Comparison of ENCODE assay signal across 17 cellular contexts in genomic region chr11:104286129-104286528, GRCh38.
DNase-seq lines count a peak whose midpoint lies in the region; ATAC-seq, FAIRE-seq and TF ChIP-seq lines count a peak whose summit lies in the region.
"Had no signal": no experiment of that assay in that cellular context is flagged by ENCODE, and none has a peak within 500 bp of the region (broad histone marks: within the 10 kb centered on the region; RNA-seq: fewer than 3 reads in every experiment).

No MANE protein-coding gene starts in this region.

- no peaks in the 10 kb centered on the region for H4K20me1 ChIP-seq in HepG2 (ENCODE audit: insufficient read depth, low read length)

- H3K4me1 ChIP-seq in HepG2 (ENCODE audit: insufficient read depth, low read length) = no peaks in the 10 kb centered on the region
- H3K4me1 ChIP-seq in right lobe of liver = no peaks in the 10 kb centered on the region
- peaks cover 6% of the 10 kb centered on the region for H3K4me1 ChIP-seq in adipocyte (ENCODE audit: control insufficient read depth, insufficient read depth, low read length)

- H3K9me3 ChIP-seq in HepG2 (ENCODE audit: low read length) (no peaks in the 10 kb centered on the region), right lobe of liver (no peaks in the 10 kb centered on the region), adipocyte (ENCODE audit: control insufficient read depth, low read length) (no peaks in the 10 kb centered on the region)

- TF ChIP-seq CTCF in HepG2 (CRISPR knock-in tag; IDR thresholded peaks at IDR 0.05) = no peak
- no peak for TF ChIP-seq CTCF in right lobe of liver (IDR thresholded peaks at IDR 0.05)
- TF ChIP-seq CTCF in fibroblast of the aortic adventitia (IDR thresholded peaks at IDR 0.05; ENCODE audit: insufficient read depth, low read length) = no peak

- CTCF ChIA-PET in HepG2 (lab: Yijun Ruan, JAX; ENCODE audit: low intra/inter-chr PET ratio, low total read pairs) = no interaction called here

- TF ChIP-seq POLR2A in HepG2 (IDR thresholded peaks at IDR 0.05; ENCODE audit: insufficient read depth in 1 of 2, low read depth in 2 of 2, low read length in 2 of 2) (no peak), right lobe of liver (IDR thresholded peaks at IDR 0.05) (no peak)

- H3K27ac ChIP-seq in HepG2 (ENCODE audit: extremely low read length, insufficient read depth, low read length) (no peak overlapping the region), right lobe of liver (no peak overlapping the region)
- H3K27ac ChIP-seq: GM23248 had no signal

- H3K4me3 ChIP-seq in HepG2 (replicated peaks in 1 of 3; ENCODE audit: insufficient read depth in 1 of 3, low read depth in 2 of 3, low read length in 3 of 3) (no peak overlapping the region), right lobe of liver (no peak overlapping the region), adipocyte (ENCODE audit: low read length) (no peak overlapping the region), fibroblast of the aortic adventitia (ENCODE audit: low read depth, low read length) (no peak overlapping the region)
- H3K4me3 ChIP-seq: GM12878, GM23248 had no signal

- H3K36me3 ChIP-seq in HepG2 (replicated peaks in 1 of 2; ENCODE audit: control insufficient read depth in 1 of 2, insufficient read depth in 2 of 2, low read length in 2 of 2) (no peaks in the 10 kb centered on the region), right lobe of liver (no peaks in the 10 kb centered on the region), adipocyte (ENCODE audit: control insufficient read depth, insufficient read depth, low read length, severe bottlenecking) (no peaks in the 10 kb centered on the region)

- no peak for TF ChIP-seq RAD21 in HepG2 (CRISPR knock-in tag; IDR thresholded peaks at IDR 0.05)

- DNase-seq in HepG2 (ENCODE audit: low spot score) (no peak), right lobe of liver (no peak), adipocyte (ENCODE audit: low read depth) (peak; percentile 60), fibroblast of the aortic adventitia (ENCODE audit: low read depth) (peak; percentile 7), HTR-8/SVneo (ENCODE audit: insufficient read length, low spot score) (no peak), dedifferentiated amniotic fluid mesenchymal stem cell (ENCODE audit: extremely low spot score) (no peak), NCI-H1436 (lab: John Stamatoyannopoulos, UW) (no peak)
- DNase-seq: 8988T; C1 segment of cervical spinal cord; Calu3; CD4-positive, alpha-beta T cell; DMS 273 treated with DMSO at 0.1 percent for 48 hours; GM23248 had no signal

- TF ChIP-seq EP300 in HepG2 (IDR thresholded peaks at IDR 0.05; ENCODE audit: low read depth in 2 of 2, low read length in 2 of 2) (no peak), HepG2 (CRISPR knock-in tag; IDR thresholded peaks at IDR 0.05; ENCODE audit: borderline replicate concordance) (no peak)

- POLR2A ChIA-PET in HepG2 (lab: Yijun Ruan, JAX) = no interaction called here

- BruUV-seq in HepG2 (replicated peaks; lab: Mats Ljungman, UMichigan) = no TSS peak

- no peak overlapping the region for H3K9ac ChIP-seq in HepG2 (ENCODE audit: insufficient read depth, low read depth, low read length)
- no peak overlapping the region for H3K9ac ChIP-seq in adipocyte (ENCODE audit: low read length)
- H3K9ac ChIP-seq: GM23248 had no signal

- H3K4me2 ChIP-seq in HepG2 (ENCODE audit: low read depth, low read length) = no peak overlapping the region

- no peaks in the 10 kb centered on the region for H3K79me2 ChIP-seq in HepG2 (ENCODE audit: insufficient read depth, low read length)

- in situ Hi-C loops in HepG2 (cut with HindIII; ENCODE audit: extremely low pct_ligation_motif_present, low pct_unique_long_range_greater_than_20kb) = no loop called here

- H3K27me3 ChIP-seq in HepG2 (ENCODE audit: control insufficient read depth in 1 of 2, insufficient read depth in 2 of 2, low read length in 2 of 2) = no peaks in the 10 kb centered on the region
- no peaks in the 10 kb centered on the region for H3K27me3 ChIP-seq in right lobe of liver
- H3K27me3 ChIP-seq in adipocyte (replicated peaks; ENCODE audit: control insufficient read depth, insufficient read depth, low read length) = no peaks in the 10 kb centered on the region

- FAIRE-seq in HepG2 (lab: Jason Lieb, UNC) (no peak), HTR-8/SVneo (lab: Jason Lieb, UNC) (no peak)
- FAIRE-seq: GM12878, GM18507, H54 had no signal

- ATAC-seq in HepG2 (no peak), right lobe of liver (no peak)
- ATAC-seq: GM12878, HCT116 had no signal

- intact Hi-C loops in HepG2 (cut with micrococcal nuclease; ENCODE audit: unreplicated experiment) = no loop called here
- intact Hi-C loops in right lobe of liver (cut with DNase I) = no loop called here

- H2AFZ ChIP-seq in HepG2 (ENCODE audit: low read length) = no peak overlapping the region
- H2AFZ ChIP-seq: GM23248 had no signal

- 5% methylated on average over 1 of the region's 1 CpG for WGBS in HepG2 (ENCODE audit: low lambda C conversion rate)
- 24% methylated on average over 1 of the region's 1 CpG for WGBS in right lobe of liver (ENCODE audit: insufficient coverage, low coverage, low lambda C conversion rate, missing lambda C conversion rate)

TF ChIP-seq in HepG2, 621 proteins besides CTCF, POLR2A, EP300 and RAD21:
- TF ChIP-seq FOXA3 (CRISPR knock-in tag; IDR thresholded peaks at IDR 0.05) (no peak), CEBPB (IDR thresholded peaks at IDR 0.05; ENCODE audit: borderline replicate concordance, low read depth, low read length) (0 out of 2 replicates have a peak, but pooled peaks have one; percentile 39)

Comparison
In these comparisons a context has a peak if more than half of its experiments do, and no peak if none do; other contexts are left out.
1. DNase-seq: peak in adipocyte (single experiment) and fibroblast of the aortic adventitia (single experiment); none in HepG2 (single experiment), right lobe of liver (0 of 3), HTR-8/SVneo (single experiment), dedifferentiated amniotic fluid mesenchymal stem cell (single experiment) and NCI-H1436 (single experiment).